Comparison of ENCODE assay signal across 1 cellular context in the genomic region with DNA sequence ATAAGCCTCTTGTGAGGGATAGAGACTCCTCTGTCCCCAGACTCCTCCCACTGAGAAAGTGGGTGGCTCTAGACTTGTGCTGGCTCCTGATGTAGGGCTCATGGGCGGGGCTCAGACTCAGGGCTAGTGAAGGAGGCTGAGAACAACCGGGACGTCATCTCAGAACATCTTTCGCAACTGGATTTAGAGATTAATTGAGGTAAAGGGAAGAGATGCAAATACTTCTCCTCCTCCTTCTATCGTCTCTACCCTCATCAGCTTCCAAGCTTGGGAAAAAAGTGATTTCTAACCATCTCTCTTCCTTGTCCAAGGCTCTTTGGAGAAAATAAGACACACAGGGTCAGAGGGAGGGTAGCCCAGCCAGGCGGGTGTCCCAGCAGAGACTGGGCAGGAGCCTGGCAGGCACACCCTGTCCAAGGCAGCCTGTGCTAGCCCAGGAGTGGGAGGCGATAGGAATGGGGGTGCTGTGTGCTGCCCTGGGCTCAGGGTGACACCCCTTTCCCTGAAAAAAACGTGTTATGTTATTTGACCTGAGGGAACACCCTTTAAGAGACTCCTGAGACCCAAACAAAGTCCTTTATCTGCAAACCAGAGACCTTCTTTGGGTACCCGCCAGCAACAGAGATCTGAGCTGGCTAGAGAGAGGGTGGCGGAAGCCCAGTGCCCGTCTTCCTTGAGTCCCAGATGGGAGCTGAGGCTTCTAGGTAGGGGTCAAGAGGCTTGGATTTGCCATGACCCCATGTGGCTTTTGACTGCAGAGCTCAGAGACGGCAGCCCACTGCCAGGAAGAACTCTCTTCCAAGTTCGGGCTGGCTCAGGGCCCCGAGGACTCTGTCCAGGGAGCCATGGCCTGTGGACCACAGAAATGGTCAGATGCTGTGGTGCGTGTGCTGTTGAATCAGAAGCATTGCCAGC.
TF ChIP-seq lines count a peak whose summit lies in the region.

No MANE protein-coding gene starts in this region.

TF ChIP-seq in K562, 482 proteins besides CTCF, POLR2A, EP300 and RAD21 (continued from another document):
- TF ChIP-seq, protein P1, sequence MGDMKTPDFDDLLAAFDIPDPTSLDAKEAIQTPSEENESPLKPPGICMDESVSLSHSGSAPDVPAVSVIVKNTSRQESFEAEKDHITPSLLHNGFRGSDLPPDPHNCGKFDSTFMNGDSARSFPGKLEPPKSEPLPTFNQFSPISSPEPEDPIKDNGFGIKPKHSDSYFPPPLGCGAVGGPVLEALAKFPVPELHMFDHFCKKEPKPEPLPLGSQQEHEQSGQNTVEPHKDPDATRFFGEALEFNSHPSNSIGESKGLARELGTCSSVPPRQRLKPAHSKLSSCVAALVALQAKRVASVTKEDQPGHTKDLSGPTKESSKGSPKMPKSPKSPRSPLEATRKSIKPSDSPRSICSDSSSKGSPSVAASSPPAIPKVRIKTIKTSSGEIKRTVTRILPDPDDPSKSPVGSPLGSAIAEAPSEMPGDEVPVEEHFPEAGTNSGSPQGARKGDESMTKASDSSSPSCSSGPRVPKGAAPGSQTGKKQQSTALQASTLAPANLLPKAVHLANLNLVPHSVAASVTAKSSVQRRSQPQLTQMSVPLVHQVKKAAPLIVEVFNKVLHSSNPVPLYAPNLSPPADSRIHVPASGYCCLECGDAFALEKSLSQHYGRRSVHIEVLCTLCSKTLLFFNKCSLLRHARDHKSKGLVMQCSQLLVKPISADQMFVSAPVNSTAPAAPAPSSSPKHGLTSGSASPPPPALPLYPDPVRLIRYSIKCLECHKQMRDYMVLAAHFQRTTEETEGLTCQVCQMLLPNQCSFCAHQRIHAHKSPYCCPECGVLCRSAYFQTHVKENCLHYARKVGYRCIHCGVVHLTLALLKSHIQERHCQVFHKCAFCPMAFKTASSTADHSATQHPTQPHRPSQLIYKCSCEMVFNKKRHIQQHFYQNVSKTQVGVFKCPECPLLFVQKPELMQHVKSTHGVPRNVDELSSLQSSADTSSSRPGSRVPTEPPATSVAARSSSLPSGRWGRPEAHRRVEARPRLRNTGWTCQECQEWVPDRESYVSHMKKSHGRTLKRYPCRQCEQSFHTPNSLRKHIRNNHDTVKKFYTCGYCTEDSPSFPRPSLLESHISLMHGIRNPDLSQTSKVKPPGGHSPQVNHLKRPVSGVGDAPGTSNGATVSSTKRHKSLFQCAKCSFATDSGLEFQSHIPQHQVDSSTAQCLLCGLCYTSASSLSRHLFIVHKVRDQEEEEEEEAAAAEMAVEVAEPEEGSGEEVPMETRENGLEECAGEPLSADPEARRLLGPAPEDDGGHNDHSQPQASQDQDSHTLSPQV (IDR thresholded peaks at IDR 0.05): no peak
- TF ChIP-seq TBL1XR1 (IDR thresholded peaks at IDR 0.05; ENCODE audit: low read length in 2 of 2): no peak
- no peak for TF ChIP-seq FOXJ2 (tag; IDR thresholded peaks at IDR 0.05)
- TF ChIP-seq, protein P2, sequence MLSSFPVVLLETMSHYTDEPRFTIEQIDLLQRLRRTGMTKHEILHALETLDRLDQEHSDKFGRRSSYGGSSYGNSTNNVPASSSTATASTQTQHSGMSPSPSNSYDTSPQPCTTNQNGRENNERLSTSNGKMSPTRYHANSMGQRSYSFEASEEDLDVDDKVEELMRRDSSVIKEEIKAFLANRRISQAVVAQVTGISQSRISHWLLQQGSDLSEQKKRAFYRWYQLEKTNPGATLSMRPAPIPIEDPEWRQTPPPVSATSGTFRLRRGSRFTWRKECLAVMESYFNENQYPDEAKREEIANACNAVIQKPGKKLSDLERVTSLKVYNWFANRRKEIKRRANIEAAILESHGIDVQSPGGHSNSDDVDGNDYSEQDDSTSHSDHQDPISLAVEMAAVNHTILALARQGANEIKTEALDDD (IDR thresholded peaks at IDR 0.05): no peak
- TF ChIP-seq MYNN (IDR thresholded peaks at IDR 0.05): no peak
- TF ChIP-seq MYNN (CRISPR knock-in tag; IDR thresholded peaks at IDR 0.05): no peak
- TF ChIP-seq ESRRB (CRISPR knock-in tag; IDR thresholded peaks at IDR 0.05; ENCODE audit: borderline replicate concordance): no peak
- no peak for TF ChIP-seq XRCC4 (IDR thresholded peaks at IDR 0.05; ENCODE audit: extremely low read depth, insufficient read depth, insufficient read length)
- TF ChIP-seq CCNT2 (IDR thresholded peaks at IDR 0.05; ENCODE audit: borderline replicate concordance, extremely low read depth, insufficient read length, low read depth, low read length): no peak
- TF ChIP-seq BRCA1 (IDR thresholded peaks at IDR 0.05): no peak
- no peak for TF ChIP-seq BRCA1 (CRISPR knock-in tag; IDR thresholded peaks at IDR 0.05)
- no peak for TF ChIP-seq ARHGAP35 (IDR thresholded peaks at IDR 0.05; ENCODE audit: partially characterized antibody)
- TF ChIP-seq PTRF (tag; IDR thresholded peaks at IDR 0.05): no peak
- TF ChIP-seq GATAD2B (IDR thresholded peaks at IDR 0.05; ENCODE audit: borderline replicate concordance): no peak
